In genomic region chr9:76136986-76137385, GRCh38 we compare ENCODE assay signal across 9 cellular contexts.
A peak's percentile ranks its signal among the peaks of the same experiment; 100 is the strongest.
DNase-seq lines count a peak whose midpoint lies in the region; ATAC-seq and TF ChIP-seq lines count a peak whose summit lies in the region.
"Had no signal": no experiment of that assay in that cellular context is flagged by ENCODE, and none has a peak within 500 bp of the region (broad histone marks: within the 10 kb centered on the region; RNA-seq: fewer than 3 reads in every experiment).

No MANE protein-coding gene starts in this region.

- CTCF ChIA-PET in BJ (lab: Yijun Ruan, JAX) = interaction anchor here (1.0 to 1.4 kb wide), 2 partner anchors 34 to 166 kb away, joined by 3 to 4 read pairs; no protein-coding TSS in a partner anchor

- DNase-seq in BJ (ENCODE audit: low read depth) (peak; percentile 21), astrocyte of the cerebellum (ENCODE audit: low read depth) (peak; percentile 42), left lung (no peak), lower leg skin (ENCODE audit: low spot score in 2 of 2) (no peak), esophagus squamous epithelium (lab: John Stamatoyannopoulos, UW) (no peak)
- no peak for DNase-seq in stimulated activated CD4-positive, alpha-beta T cell treated with anti-CD3 and anti-CD28 coated beads, Interleukin-15, amount 100 ng/mL, for 24 hours
- DNase-seq: PC-3 had no signal

- no peaks in the 10 kb centered on the region for H3K9me3 ChIP-seq in left lung
- no peaks in the 10 kb centered on the region for H3K9me3 ChIP-seq in esophagus squamous epithelium

- intact Hi-C loops in left lung (cut with DNase I) = no loop called here
- intact Hi-C loops in lower leg skin (cut with DNase I; ENCODE audit: low total_unique reads) = no loop called here
- intact Hi-C loops in esophagus squamous epithelium (cut with DNase I) = no loop called here

- H3K4me1 ChIP-seq in left lung (no peaks in the 10 kb centered on the region), esophagus squamous epithelium (peaks cover 10 to 16% (median 10%) of the 10 kb centered on the region in 3 donors)

- TF ChIP-seq CTCF in BJ (IDR thresholded peaks at IDR 0.05; ENCODE audit: insufficient read depth, low read depth, low read length) (no peak), astrocyte of the cerebellum (IDR thresholded peaks at IDR 0.05; ENCODE audit: low read depth, low read length, missing control alignments) (no peak), left lung (IDR thresholded peaks at IDR 0.05) (no peak), lower leg skin (IDR thresholded peaks at IDR 0.05) (no peak), esophagus squamous epithelium (IDR thresholded peaks at IDR 0.05) (no peak)

- TF ChIP-seq POLR2A in lower leg skin (IDR thresholded peaks at IDR 0.05) (no peak), esophagus squamous epithelium (IDR thresholded peaks at IDR 0.05) (no peak)

- H3K36me3 ChIP-seq in BJ (ENCODE audit: control insufficient read depth, insufficient read depth, low read length) (no peaks in the 10 kb centered on the region), left lung (no peaks in the 10 kb centered on the region), esophagus squamous epithelium (no peaks in the 10 kb centered on the region)

- H3K27ac ChIP-seq in left lung (no peak overlapping the region), esophagus squamous epithelium (peak overlapping the region in 2 of 4 donors; percentile 23 to 54)

- ATAC-seq in HG03442 (IDR thresholded peaks at IDR 0.05; ENCODE audit: unreplicated experiment) = peak; percentile 76
- peak; percentile 51 for ATAC-seq in left lung
- ATAC-seq in GM21825 (IDR thresholded peaks at IDR 0.05; ENCODE audit: unreplicated experiment) = no peak
- ATAC-seq: PC-3 had no signal

- H3K4me3 ChIP-seq in BJ (ENCODE audit: low read depth, low read length) (no peak overlapping the region), astrocyte of the cerebellum (ENCODE audit: low read depth, low read length) (no peak overlapping the region), left lung (no peak overlapping the region), lower leg skin (ENCODE audit: low read depth, poor library complexity, severe bottlenecking) (no peak overlapping the region), esophagus squamous epithelium (no peak overlapping the region)

- H3K27me3 ChIP-seq in BJ (ENCODE audit: control insufficient read depth, insufficient read depth, low read length) (no peaks in the 10 kb centered on the region), left lung (no peaks in the 10 kb centered on the region), esophagus squamous epithelium (no peaks in the 10 kb centered on the region)

- in situ Hi-C loops in astrocyte of the cerebellum (cut with HindIII; ENCODE audit: low sequenced_read_pairs) = no loop called here

- 22 to 29% methylated on average over 1 of the region's 1 CpG for WGBS in lower leg skin, 2 donors
- 0% methylated on average over 1 of the region's 1 CpG; no CpG with 5 or more reads in 1 of the 2 donors for WGBS in esophagus squamous epithelium, 2 donors

- POLR2A ChIA-PET in BJ (lab: Charles Lee) = no interaction called here

Comparison
In these comparisons a context has a peak if more than half of its experiments do, and no peak if none do; other contexts are left out.
1. DNase-seq: peak in BJ (single experiment) and astrocyte of the cerebellum (single experiment); none in left lung (0 of 2), stimulated activated CD4-positive, alpha-beta T cell treated with anti-CD3 and anti-CD28 coated beads, Interleukin-15, amount 100 ng/mL, for 24 hours (single experiment), lower leg skin (0 of 2) and esophagus squamous epithelium (single experiment).